In genomic region chr14:21308132-21308478, GRCh38 we compare ENCODE assay signal across 8 cellular contexts. TPM values are rescaled to one million over a fixed set of nuclear protein-coding genes. Genes with fewer than 3 reads are reported as not detected.
DNase-seq lines count a peak whose midpoint lies in the region; ATAC-seq and TF ChIP-seq lines count a peak whose summit lies in the region.

No MANE protein-coding gene starts in this region.

- ATAC-seq in HG02610 (IDR thresholded peaks at IDR 0.05; ENCODE audit: unreplicated experiment) (peak; percentile 19), activated B cell treated with CpG ODN at 0.5 μM for 24 hours (ENCODE audit: low read depth) (no peak), upper lobe of left lung (ENCODE audit: low FRiP score in 2 of 2) (no peak), HG02981 (IDR thresholded peaks at IDR 0.05; ENCODE audit: unreplicated experiment) (no peak)

- H3K4me3 Mint-ChIP-seq in activated B cell treated with CpG ODN at 0.5 μM for 24 hours = peak overlapping the region; percentile 87
- peak overlapping the region; percentile 82 to 90 (median 86) for H3K4me3 Mint-ChIP-seq in immature natural killer cell

- H3K27me3 Mint-ChIP-seq in activated B cell treated with CpG ODN at 0.5 μM for 24 hours = no peaks in the 10 kb centered on the region
- H3K27me3 Mint-ChIP-seq in immature natural killer cell (ENCODE audit: low read depth in 3 of 3) = peaks cover 0 to 14% (median 2%) of the 10 kb centered on the region in 3 donors

- H3K9me3 ChIP-seq in upper lobe of left lung (no peaks in the 10 kb centered on the region), SJCRH30 (replicated peaks) (no peaks in the 10 kb centered on the region)

- no peak for TF ChIP-seq POLR2A in upper lobe of left lung (IDR thresholded peaks at IDR 0.05)

- no peak for TF ChIP-seq CTCF in GM13976 (IDR thresholded peaks at IDR 0.05; ENCODE audit: borderline replicate concordance, control extremely low read depth, extremely low read depth, insufficient read depth, missing control alignments)
- no peak for TF ChIP-seq CTCF in activated B cell treated with CpG ODN at 0.5 μM for 24 hours (IDR thresholded peaks at IDR 0.05)
- TF ChIP-seq CTCF in upper lobe of left lung (IDR thresholded peaks at IDR 0.05) = no peak

- H3K9me3 Mint-ChIP-seq in activated B cell treated with CpG ODN at 0.5 μM for 24 hours (no peaks in the 10 kb centered on the region), immature natural killer cell (no peaks in the 10 kb centered on the region)

- in situ Hi-C loops in GM13976 (cut with MboI; ENCODE audit: low sequenced_read_pairs, unreplicated experiment) = no loop called here

- peaks cover 0 to 15% (median 2%) of the 10 kb centered on the region in 4 donors for H3K4me1 ChIP-seq in upper lobe of left lung
- H3K4me1 ChIP-seq in SJCRH30 = no peaks in the 10 kb centered on the region

- H3K36me3 ChIP-seq in upper lobe of left lung = no peaks in the 10 kb centered on the region
- H3K36me3 ChIP-seq in SJCRH30 = no peaks in the 10 kb centered on the region

- POLR2A ChIA-PET in activated B cell treated with CpG ODN at 0.5 μM for 24 hours (lab: Charles Lee) = interaction anchor here (0.6 to 3.3 kb wide), 11 partner anchors 10 to 76 kb away, joined by 3 to 31 read pairs (median 5); partner anchors contain the start of genes HNRNPC and SUPT16H

- intact Hi-C loops in activated B cell treated with CpG ODN at 0.5 μM for 24 hours (cut with micrococcal nuclease) = loop anchor here (1.0 to 10.0 kb wide), 10 partner anchors 8 to 1994 kb away; partner anchors contain the start of genes CHD8, DAD1, HNRNPC and PPP1R3E

- peak overlapping the region in 3 of 4 donors; percentile 32 to 43 (median 43) for H3K4me3 ChIP-seq in upper lobe of left lung
- H3K4me3 ChIP-seq in SJCRH30 = no peak overlapping the region

- no peak for TF ChIP-seq EP300 in upper lobe of left lung (IDR thresholded peaks at IDR 0.05)

- peaks cover 26% of the 10 kb centered on the region for H3K4me1 Mint-ChIP-seq in activated B cell treated with CpG ODN at 0.5 μM for 24 hours
- H3K4me1 Mint-ChIP-seq in immature natural killer cell = peaks cover 15 to 22% of the 10 kb centered on the region in 2 donors

- H3K27ac ChIP-seq in upper lobe of left lung (peak overlapping the region; percentile 49 to 74 (median 68)), SJCRH30 (no peak overlapping the region)

- H3K27me3 ChIP-seq in upper lobe of left lung (no peaks in the 10 kb centered on the region), SJCRH30 (no peaks in the 10 kb centered on the region)

- DNase-seq in GM13976 (ENCODE audit: low spot score) = peak; percentile 49
- DNase-seq in activated B cell treated with CpG ODN at 0.5 μM for 24 hours = no peak
- DNase-seq in immature natural killer cell = no peak
- no peak for DNase-seq in upper lobe of left lung
- no peak for DNase-seq in SJCRH30
- DNase-seq in NCI-H2227 (lab: John Stamatoyannopoulos, UW; ENCODE audit: unreplicated experiment) = no peak

- H3K27ac Mint-ChIP-seq in activated B cell treated with CpG ODN at 0.5 μM for 24 hours (peak overlapping the region; percentile 93), immature natural killer cell (peak overlapping the region; percentile 70 to 91 (median 82))

- CTCF ChIA-PET in activated B cell treated with CpG ODN at 0.5 μM for 24 hours (lab: Charles Lee) = no interaction called here

- H3K36me3 Mint-ChIP-seq in activated B cell treated with CpG ODN at 0.5 μM for 24 hours (ENCODE audit: low read depth) (no peaks in the 10 kb centered on the region), immature natural killer cell (no peaks in the 10 kb centered on the region)

RNA-seq across cellular contexts. Expression of gene RPGRIP1, which starts 28.2 kb away (rescaled TPM):
- total RNA-seq in activated B cell treated with CpG ODN at 0.5 μM for 24 hours = not detected in 2 replicates
- 1 to 10 TPM in 1 of 3 donors, under 1 TPM in 1, not detected in 1; 0.15 to 1.9 TPM for polyA plus RNA-seq in immature natural killer cell
- 1 to 10 TPM in 1 of 6 donors, under 1 TPM in 4, not detected in 1; 0.15 to 1.0 (median 0.34) TPM for total RNA-seq in upper lobe of left lung
- not detected in 2 replicates for total RNA-seq in SJCRH30 (2014; rRNA removed; shearing (Covaris generic))

RNA-seq across cellular contexts. Expression of gene HNRNPC, which starts 38.9 kb away (rescaled TPM):
- total RNA-seq in activated B cell treated with CpG ODN at 0.5 μM for 24 hours = 653 and 683 TPM in 2 replicates
- 100 to 1,000 TPM; 622 to 879 (median 758) TPM for polyA plus RNA-seq in immature natural killer cell
- 100 to 1,000 TPM; 119 to 390 (median 293) TPM for total RNA-seq in upper lobe of left lung
- 1,205 and 1,219 TPM in 2 replicates for total RNA-seq in SJCRH30 (2014; rRNA removed; shearing (Covaris generic))
